In the genomic region with DNA sequence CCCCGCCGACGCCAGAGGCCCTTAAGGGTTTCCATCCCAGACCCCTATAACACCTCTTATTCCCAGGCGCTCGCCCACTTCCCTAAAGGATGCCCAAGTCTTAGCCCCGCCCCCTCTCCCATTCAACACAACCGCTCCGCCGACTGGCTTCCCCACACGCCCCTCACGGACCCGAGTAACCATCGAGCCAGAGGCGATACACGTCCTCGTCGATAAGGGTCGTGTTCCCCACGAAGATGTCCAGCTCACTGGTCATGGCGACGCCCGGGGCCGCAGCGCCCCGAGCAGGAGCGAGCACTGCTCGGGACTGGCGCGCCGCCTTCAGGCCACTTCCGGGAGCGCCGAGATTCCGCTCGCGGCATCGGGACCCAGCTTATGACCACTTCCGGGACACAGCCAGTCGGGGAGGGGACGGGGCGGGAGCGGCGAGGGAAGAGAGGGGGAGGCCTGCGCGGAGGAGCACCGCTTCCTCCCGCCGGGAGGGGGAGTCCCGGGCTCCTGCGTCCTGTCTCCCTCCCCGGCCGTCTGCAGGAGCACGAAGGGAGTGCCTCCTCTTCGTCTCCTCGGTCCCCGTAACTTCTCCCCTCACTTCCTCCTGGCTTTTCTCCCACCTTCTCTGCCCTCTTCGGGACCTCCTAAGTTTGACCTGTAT, we compare ENCODE assay signal across 8 cellular contexts. TPM values are rescaled to one million over a fixed set of nuclear protein-coding genes. Genes with fewer than 3 reads are reported as not detected.
A peak's percentile ranks its signal among the peaks of the same experiment; 100 is the strongest.
DNase-seq lines count a peak whose midpoint lies in the region; ATAC-seq, FAIRE-seq and TF ChIP-seq lines count a peak whose summit lies in the region.

A gene (minus strand): TSS at position 309 of the 652 bp plus-strand sequence. CDS start 53 bp downstream, at position 256.

- no peaks in the 10 kb centered on the region for H4K20me1 ChIP-seq in SU-DHL-6 (ENCODE audit: low read depth, low read length)

- peaks cover 46% of the 10 kb centered on the region for H3K4me1 Mint-ChIP-seq in activated naive CD8-positive, alpha-beta T cell treated with anti-CD3 and anti-CD28 coated beads, Interleukin-2, amount 10 ng/mL, durations not matched to agents 7 days and 5 days

- H3K27ac ChIP-seq in SU-DHL-6 (ENCODE audit: low read depth, low read length) (peak within 1 kb of the TSS; percentile 53), pancreas (peak within 1 kb of the TSS; percentile 63 to 93 (median 86)), thyroid gland (peak within 1 kb of the TSS; percentile 82 to 97 (median 92))

- POLR2A ChIA-PET in activated naive CD8-positive, alpha-beta T cell treated with anti-CD3 and anti-CD28 coated beads, Interleukin-2, amount 10 ng/mL, durations not matched to agents 7 days and 5 days (lab: Charles Lee): interaction anchor here (0.6 to 12.3 kb wide), 25 partner anchors 9 to 192 kb away, joined by 3 to 304 read pairs (median 6); a partner anchor contains a TSS

- intact Hi-C loops in Right ventricle myocardium inferior (cut with DNase I): loop anchor here (1.0 kb wide), 2 partner anchors 31 to 73 kb away; a partner anchor contains a TSS
- intact Hi-C loops in pancreas (cut with DNase I): loop anchor here in 1 of 3 donors (5.0 kb wide), 2 partner anchors 99 to 176 kb away; a partner anchor contains a TSS
- intact Hi-C loops in thyroid gland (cut with DNase I): no loop called here

- no peaks in the 10 kb centered on the region for H3K9me2 ChIP-seq in SU-DHL-6 (replicated peaks; ENCODE audit: insufficient read depth, low read length)

- DNase-seq in GM04503 (ENCODE audit: low read depth) (peak; percentile 74), NCI-H1417 (lab: John Stamatoyannopoulos, UW) (peak; percentile 94 to 98 (median 97)), Right ventricle myocardium inferior (ENCODE audit: missing footprints) (peak; percentile 99), pancreas (peak; percentile 97 to 99 (median 98)), thyroid gland (peak; percentile 97 to 99)
- peak; percentile 96 for DNase-seq in activated naive CD8-positive, alpha-beta T cell treated with anti-CD3 and anti-CD28 coated beads, Interleukin-2, amount 10 ng/mL, durations not matched to agents 7 days and 5 days

- peak within 1 kb of the TSS; percentile 88 for H3K4me3 Mint-ChIP-seq in activated naive CD8-positive, alpha-beta T cell treated with anti-CD3 and anti-CD28 coated beads, Interleukin-2, amount 10 ng/mL, durations not matched to agents 7 days and 5 days

- H3K79me2 ChIP-seq in SU-DHL-6 (ENCODE audit: insufficient read depth, low read length): peaks cover 18% of the 10 kb centered on the region

- H3K9me3 Mint-ChIP-seq in activated naive CD8-positive, alpha-beta T cell treated with anti-CD3 and anti-CD28 coated beads, Interleukin-2, amount 10 ng/mL, durations not matched to agents 7 days and 5 days: no peaks in the 10 kb centered on the region

- H3K9me3 ChIP-seq in SU-DHL-6 (ENCODE audit: insufficient read depth, low read length) (no peaks in the 10 kb centered on the region), pancreas (no peaks in the 10 kb centered on the region), thyroid gland (no peaks in the 10 kb centered on the region)

- peaks cover 36% of the 10 kb centered on the region for H3F3A ChIP-seq in SU-DHL-6 (ENCODE audit: insufficient read depth)

- H3K4me3 ChIP-seq in SU-DHL-6 (ENCODE audit: insufficient read depth, low read length, poor library complexity, severe bottlenecking) (peak within 1 kb of the TSS; percentile 66), pancreas (peak within 1 kb of the TSS; percentile 65 to 82 (median 66)), thyroid gland (replicated peaks in 1 of 3) (peak within 1 kb of the TSS; percentile 41 to 69 (median 55))

- ATAC-seq in HG02610 (IDR thresholded peaks at IDR 0.05; ENCODE audit: unreplicated experiment) (peak; percentile 36), Right ventricle myocardium inferior (peak; percentile 88), pancreas (peak; percentile 84 to 89 (median 85))
- ATAC-seq in activated naive CD8-positive, alpha-beta T cell treated with anti-CD3 and anti-CD28 coated beads, Interleukin-2, amount 10 ng/mL, durations not matched to agents 7 days and 5 days (ENCODE audit: low read depth): peak; percentile 56

- H3K27me3 Mint-ChIP-seq in activated naive CD8-positive, alpha-beta T cell treated with anti-CD3 and anti-CD28 coated beads, Interleukin-2, amount 10 ng/mL, durations not matched to agents 7 days and 5 days: no peaks in the 10 kb centered on the region

- H3K27ac Mint-ChIP-seq in activated naive CD8-positive, alpha-beta T cell treated with anti-CD3 and anti-CD28 coated beads, Interleukin-2, amount 10 ng/mL, durations not matched to agents 7 days and 5 days: peak within 1 kb of the TSS; percentile 99

- FAIRE-seq in pancreas (lab: Jason Lieb, UNC): no peak

- 0% methylated on average over 40 to 57 of the region's 57 CpGs for WGBS in pancreas, 2 donors
- 0 to 1% methylated on average over 25 to 28 of the region's 57 CpGs for WGBS in thyroid gland, 2 donors

- H2AFZ ChIP-seq in SU-DHL-6 (ENCODE audit: low read depth, low read length, severe bottlenecking): peak within 1 kb of the TSS; percentile 49

- peaks cover 10% of the 10 kb centered on the region for H3K36me3 Mint-ChIP-seq in activated naive CD8-positive, alpha-beta T cell treated with anti-CD3 and anti-CD28 coated beads, Interleukin-2, amount 10 ng/mL, durations not matched to agents 7 days and 5 days

- H3K36me3 ChIP-seq in SU-DHL-6 (ENCODE audit: low read length) (no peaks in the 10 kb centered on the region), pancreas (peaks cover 0 to 4% (median 0%) of the 10 kb centered on the region in 3 donors), thyroid gland (peaks cover 10 to 11% of the 10 kb centered on the region in 2 donors)

- H3K4me2 ChIP-seq in SU-DHL-6 (ENCODE audit: low read depth, low read length, poor library complexity, severe bottlenecking): peak within 1 kb of the TSS; percentile 93

- H3K4me1 ChIP-seq in pancreas (peaks cover 7 to 31% (median 11%) of the 10 kb centered on the region in 3 donors), thyroid gland (peaks cover 34 to 48% of the 10 kb centered on the region in 2 donors)

- H3K9ac ChIP-seq in SU-DHL-6 (ENCODE audit: low read length): peak within 1 kb of the TSS; percentile 93

- peak; percentile 66 for TF ChIP-seq CTCF in SU-DHL-6 (IDR thresholded peaks at IDR 0.05; ENCODE audit: insufficient read depth, low read length, poor library complexity, severe bottlenecking)
- peak; percentile 75 to 90 (median 90) for TF ChIP-seq CTCF in pancreas (IDR thresholded peaks at IDR 0.05)
- TF ChIP-seq CTCF in thyroid gland (IDR thresholded peaks at IDR 0.05): peak; percentile 69 to 94 (median 83)

- H3K27me3 ChIP-seq in SU-DHL-6 (ENCODE audit: low read length): no peaks in the 10 kb centered on the region
- no peaks in the 10 kb centered on the region for H3K27me3 ChIP-seq in pancreas
- H3K27me3 ChIP-seq in thyroid gland: no peaks in the 10 kb centered on the region

- peak; percentile 5 to 87 for TF ChIP-seq POLR2A in thyroid gland (IDR thresholded peaks at IDR 0.05)

RNA-seq across cellular contexts. Expression of the gene that starts here (rescaled TPM):
- total RNA-seq in activated naive CD8-positive, alpha-beta T cell treated with anti-CD3 and anti-CD28 coated beads, Interleukin-2, amount 10 ng/mL, durations not matched to agents 7 days and 5 days: 10 to 100 TPM; 78.2 to 82.9 TPM
- 44.7 TPM for total RNA-seq in Right ventricle myocardium inferior
- 10 to 100 TPM; 18.0 to 28.5 (median 22.7) TPM for total RNA-seq in pancreas
- polyA plus RNA-seq in pancreas: 10 to 100 TPM; 35.0 to 56.2 TPM
- total RNA-seq in thyroid gland: 100 to 1,000 TPM in 2 of 4 donors, 10 to 100 TPM in 2; 65.9 to 128 (median 109) TPM

Comparison
In these comparisons a context has a peak if more than half of its experiments do, and no peak if none do; other contexts are left out.
1. Peak in every context shown above with its lines: DNase-seq, ATAC-seq, H3K4me3 ChIP-seq and H3K27ac ChIP-seq.
2. ATAC-seq: peak in every context shown above with its lines; median percentile 88 in Right ventricle myocardium inferior; 85 in pancreas; 56 in activated naive CD8-positive, alpha-beta T cell treated with anti-CD3 and anti-CD28 coated beads, Interleukin-2, amount 10 ng/mL, durations not matched to agents 7 days and 5 days; 36 in HG02610.